17 cellular contexts compared by ENCODE assay signal in genomic region chr13:70385852-70386251, GRCh38.
"Had no signal": no experiment of that assay in that cellular context is flagged by ENCODE, and none has a peak within 500 bp of the region (broad histone marks: within the 10 kb centered on the region; RNA-seq: fewer than 3 reads in every experiment).

No MANE protein-coding gene starts in this region.

- ATAC-seq: effector memory CD8-positive, alpha-beta T cell; gastroesophageal sphincter; left colon; left ventricle myocardium superior; naive thymus-derived CD4-positive, alpha-beta T cell had no signal

- H3K27me3 Mint-ChIP-seq: dendritic cell treated with granulocyte-macrophage colony-stimulating factor and Interleukin-4, amounts not matched to agents 40 ng/mL and 50 ng/mL, for 4 days; effector memory CD8-positive, alpha-beta T cell; naive thymus-derived CD4-positive, alpha-beta T cell; stimulated activated naive CD8-positive, alpha-beta T cell treated with anti-CD3 and anti-CD28 coated beads, Interleukin-15, Interleukin-2, amounts not matched to agents 100 ng/mL and 50 ng/mL, for 24 hours had no signal

- DNase-seq: effector memory CD8-positive, alpha-beta T cell; esophagus squamous epithelium; foreskin fibroblast; glutamatergic neuron; immature natural killer cell; left colon; left ventricle myocardium superior; naive thymus-derived CD4-positive, alpha-beta T cell; stimulated activated CD4-positive, alpha-beta T cell treated with anti-CD3 and anti-CD28 coated beads, Interleukin-4, amount 100 ng/mL, for 1 hour; stimulated activated CD8-positive, alpha-beta memory T cell treated with anti-CD3 and anti-CD28 coated beads, Interleukin-4, amount 100 ng/mL, for 48 hours; testis had no signal

- H3K9me3 ChIP-seq: gastroesophageal sphincter, testis, tibial nerve had no signal

- H3K36me3 Mint-ChIP-seq: immature natural killer cell; naive thymus-derived CD4-positive, alpha-beta T cell; stimulated activated effector memory CD8-positive, alpha-beta T cell treated with anti-CD3 and anti-CD28 coated beads, Interleukin-12 subunit alpha, Interleukin-12 subunit beta, amount 100 ng/mL, for 72 hours had no signal

- H3K36me3 ChIP-seq: esophagus squamous epithelium, gastroesophageal sphincter, tibial nerve had no signal

- H3K4me3 ChIP-seq: esophagus squamous epithelium, gastroesophageal sphincter, smooth muscle cell, testis, tibial nerve had no signal

- H3K27me3 ChIP-seq: esophagus squamous epithelium, testis, tibial nerve had no signal

- H3K4me3 Mint-ChIP-seq: dendritic cell treated with granulocyte-macrophage colony-stimulating factor and Interleukin-4, amounts not matched to agents 40 ng/mL and 50 ng/mL, for 4 days; effector memory CD8-positive, alpha-beta T cell; immature natural killer cell; naive thymus-derived CD4-positive, alpha-beta T cell; stimulated activated effector memory CD8-positive, alpha-beta T cell treated with anti-CD3 and anti-CD28 coated beads, Interleukin-12 subunit alpha, Interleukin-12 subunit beta, amount 100 ng/mL, for 72 hours; stimulated activated naive CD8-positive, alpha-beta T cell treated with anti-CD3 and anti-CD28 coated beads, Interleukin-15, Interleukin-2, amounts not matched to agents 100 ng/mL and 50 ng/mL, for 24 hours had no signal

- H3K27ac ChIP-seq: esophagus squamous epithelium, gastroesophageal sphincter, testis, tibial nerve had no signal

- H3K9me3 Mint-ChIP-seq: stimulated activated effector memory CD8-positive, alpha-beta T cell treated with anti-CD3 and anti-CD28 coated beads, Interleukin-12 subunit alpha, Interleukin-12 subunit beta, amount 100 ng/mL, for 72 hours had no signal

- H3K4me1 ChIP-seq: esophagus squamous epithelium, gastroesophageal sphincter, testis, tibial nerve had no signal

- H3K4me1 Mint-ChIP-seq: immature natural killer cell; naive thymus-derived CD4-positive, alpha-beta T cell; stimulated activated effector memory CD8-positive, alpha-beta T cell treated with anti-CD3 and anti-CD28 coated beads, Interleukin-12 subunit alpha, Interleukin-12 subunit beta, amount 100 ng/mL, for 72 hours had no signal

- H3K27ac Mint-ChIP-seq: dendritic cell treated with granulocyte-macrophage colony-stimulating factor and Interleukin-4, amounts not matched to agents 40 ng/mL and 50 ng/mL, for 4 days; effector memory CD8-positive, alpha-beta T cell; immature natural killer cell; naive thymus-derived CD4-positive, alpha-beta T cell; stimulated activated effector memory CD8-positive, alpha-beta T cell treated with anti-CD3 and anti-CD28 coated beads, Interleukin-12 subunit alpha, Interleukin-12 subunit beta, amount 100 ng/mL, for 72 hours; stimulated activated naive CD8-positive, alpha-beta T cell treated with anti-CD3 and anti-CD28 coated beads, Interleukin-15, Interleukin-2, amounts not matched to agents 100 ng/mL and 50 ng/mL, for 24 hours had no signal
